19 cellular contexts compared by ENCODE assay signal in the genomic region with DNA sequence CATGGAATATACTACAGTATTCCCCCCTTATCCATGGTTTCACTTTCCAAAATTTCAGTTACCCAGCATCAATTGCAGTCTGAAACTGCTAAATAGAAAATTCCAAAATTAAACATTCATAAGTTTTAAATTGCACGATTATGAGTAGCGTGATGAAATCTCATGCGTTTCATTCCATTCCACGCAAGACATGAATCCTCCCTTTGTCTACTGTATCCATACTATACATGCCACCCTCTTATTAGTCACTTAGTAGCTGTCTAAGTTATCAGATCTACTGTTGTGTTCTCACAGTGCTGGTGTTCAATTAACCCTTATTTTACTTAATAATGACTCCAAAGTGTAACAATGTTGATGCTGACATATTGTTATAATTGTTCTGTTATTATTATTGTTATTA.
"Had no signal": no experiment of that assay in that cellular context is flagged by ENCODE, and none has a peak within 500 bp of the region (broad histone marks: within the 10 kb centered on the region; RNA-seq: fewer than 3 reads in every experiment).

No MANE protein-coding gene starts in this region.

- H3K27ac ChIP-seq: coronary artery, dorsolateral prefrontal cortex, esophagus muscularis mucosa, foreskin keratinocyte, gastrocnemius medialis, heart right ventricle, left lung, lower lobe of right lung had no signal

- DNase-seq: dermis blood vessel endothelial cell; dorsolateral prefrontal cortex; effector CD4-positive, alpha-beta T cell; effector memory CD4-positive, alpha-beta T cell; foreskin keratinocyte; gastrocnemius medialis; glutamatergic neuron; head of caudate nucleus; heart right ventricle; hippocampal formation; left cardiac atrium; left lung; left ventricle myocardium superior; lower lobe of right lung; mesendoderm; midbrain had no signal

- H3K4me3 Mint-ChIP-seq: memory B cell had no signal

- H3K9me3 ChIP-seq: esophagus muscularis mucosa, gastrocnemius medialis, heart right ventricle, left lung, lower lobe of right lung had no signal

- H3K4me3 ChIP-seq: coronary artery, dorsolateral prefrontal cortex, esophagus muscularis mucosa, gastrocnemius medialis, heart right ventricle, left lung, lower lobe of right lung had no signal

- H3K27me3 ChIP-seq: dorsolateral prefrontal cortex, esophagus muscularis mucosa, foreskin keratinocyte, gastrocnemius medialis, heart right ventricle, left lung had no signal

- H3K4me1 Mint-ChIP-seq: memory B cell had no signal

- H3K4me1 ChIP-seq: esophagus muscularis mucosa, foreskin keratinocyte, gastrocnemius medialis, heart right ventricle, left lung, lower lobe of right lung had no signal

- H3K27ac Mint-ChIP-seq: memory B cell had no signal

- H3K36me3 Mint-ChIP-seq: memory B cell had no signal

- H3K36me3 ChIP-seq: esophagus muscularis mucosa, gastrocnemius medialis, heart right ventricle, left lung, lower lobe of right lung had no signal

- H3K27me3 Mint-ChIP-seq: memory B cell had no signal
